In genomic region chr6:129792049-129792448, GRCh38 we compare ENCODE assay signal across 4 cellular contexts.
TF ChIP-seq lines count a peak whose summit lies in the region.

No MANE protein-coding gene starts in this region.

TF ChIP-seq in HCT116, 20 proteins besides CTCF, POLR2A, EP300 and RAD21 (continued from another document):
- TF ChIP-seq, protein P1, sequence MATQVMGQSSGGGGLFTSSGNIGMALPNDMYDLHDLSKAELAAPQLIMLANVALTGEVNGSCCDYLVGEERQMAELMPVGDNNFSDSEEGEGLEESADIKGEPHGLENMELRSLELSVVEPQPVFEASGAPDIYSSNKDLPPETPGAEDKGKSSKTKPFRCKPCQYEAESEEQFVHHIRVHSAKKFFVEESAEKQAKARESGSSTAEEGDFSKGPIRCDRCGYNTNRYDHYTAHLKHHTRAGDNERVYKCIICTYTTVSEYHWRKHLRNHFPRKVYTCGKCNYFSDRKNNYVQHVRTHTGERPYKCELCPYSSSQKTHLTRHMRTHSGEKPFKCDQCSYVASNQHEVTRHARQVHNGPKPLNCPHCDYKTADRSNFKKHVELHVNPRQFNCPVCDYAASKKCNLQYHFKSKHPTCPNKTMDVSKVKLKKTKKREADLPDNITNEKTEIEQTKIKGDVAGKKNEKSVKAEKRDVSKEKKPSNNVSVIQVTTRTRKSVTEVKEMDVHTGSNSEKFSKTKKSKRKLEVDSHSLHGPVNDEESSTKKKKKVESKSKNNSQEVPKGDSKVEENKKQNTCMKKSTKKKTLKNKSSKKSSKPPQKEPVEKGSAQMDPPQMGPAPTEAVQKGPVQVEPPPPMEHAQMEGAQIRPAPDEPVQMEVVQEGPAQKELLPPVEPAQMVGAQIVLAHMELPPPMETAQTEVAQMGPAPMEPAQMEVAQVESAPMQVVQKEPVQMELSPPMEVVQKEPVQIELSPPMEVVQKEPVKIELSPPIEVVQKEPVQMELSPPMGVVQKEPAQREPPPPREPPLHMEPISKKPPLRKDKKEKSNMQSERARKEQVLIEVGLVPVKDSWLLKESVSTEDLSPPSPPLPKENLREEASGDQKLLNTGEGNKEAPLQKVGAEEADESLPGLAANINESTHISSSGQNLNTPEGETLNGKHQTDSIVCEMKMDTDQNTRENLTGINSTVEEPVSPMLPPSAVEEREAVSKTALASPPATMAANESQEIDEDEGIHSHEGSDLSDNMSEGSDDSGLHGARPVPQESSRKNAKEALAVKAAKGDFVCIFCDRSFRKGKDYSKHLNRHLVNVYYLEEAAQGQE (IDR thresholded peaks at IDR 0.05; ENCODE audit: low read depth) = 0 out of 2 replicates have a peak, but pooled peaks have one; percentile 13

TF ChIP-seq in HEK293T, 16 proteins besides CTCF, POLR2A, EP300 and RAD21 (continued from another document):
- TF ChIP-seq, protein P2, sequence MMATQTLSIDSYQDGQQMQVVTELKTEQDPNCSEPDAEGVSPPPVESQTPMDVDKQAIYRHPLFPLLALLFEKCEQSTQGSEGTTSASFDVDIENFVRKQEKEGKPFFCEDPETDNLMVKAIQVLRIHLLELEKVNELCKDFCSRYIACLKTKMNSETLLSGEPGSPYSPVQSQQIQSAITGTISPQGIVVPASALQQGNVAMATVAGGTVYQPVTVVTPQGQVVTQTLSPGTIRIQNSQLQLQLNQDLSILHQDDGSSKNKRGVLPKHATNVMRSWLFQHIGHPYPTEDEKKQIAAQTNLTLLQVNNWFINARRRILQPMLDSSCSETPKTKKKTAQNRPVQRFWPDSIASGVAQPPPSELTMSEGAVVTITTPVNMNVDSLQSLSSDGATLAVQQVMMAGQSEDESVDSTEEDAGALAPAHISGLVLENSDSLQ (IDR thresholded peaks at IDR 0.05) = 0 out of 2 replicates have a peak, but pooled peaks have one; percentile 8
- TF ChIP-seq HDGF (IDR thresholded peaks at IDR 0.05; ENCODE audit: borderline replicate concordance) (no peak), NFRKB (IDR thresholded peaks at IDR 0.05) (no peak), CTBP1 (IDR thresholded peaks at IDR 0.05; ENCODE audit: borderline replicate concordance) (no peak)

TF ChIP-seq in GM12878, 131 proteins besides CTCF, POLR2A, EP300 and RAD21 (continued from another document):
- TF ChIP-seq, protein P3, sequence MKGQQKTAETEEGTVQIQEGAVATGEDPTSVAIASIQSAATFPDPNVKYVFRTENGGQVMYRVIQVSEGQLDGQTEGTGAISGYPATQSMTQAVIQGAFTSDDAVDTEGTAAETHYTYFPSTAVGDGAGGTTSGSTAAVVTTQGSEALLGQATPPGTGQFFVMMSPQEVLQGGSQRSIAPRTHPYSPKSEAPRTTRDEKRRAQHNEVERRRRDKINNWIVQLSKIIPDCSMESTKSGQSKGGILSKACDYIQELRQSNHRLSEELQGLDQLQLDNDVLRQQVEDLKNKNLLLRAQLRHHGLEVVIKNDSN (IDR thresholded peaks at IDR 0.05; ENCODE audit: borderline replicate concordance, extremely low read length, insufficient read depth, low read depth, low read length) = no peak
- TF ChIP-seq ESRRA (IDR thresholded peaks at IDR 0.05; ENCODE audit: low read length) (no peak), RCOR1 (conservative IDR thresholded peaks at IDR 0.05; ENCODE audit: low read depth, low read length) (no peak), SIN3A (IDR thresholded peaks at IDR 0.05; ENCODE audit: low read depth, low read length) (no peak), NBN (IDR thresholded peaks at IDR 0.05) (no peak)
- TF ChIP-seq, protein P1 (IDR thresholded peaks at IDR 0.05; ENCODE audit: low read depth, low read length) = peak; percentile 21; the same call in 1 of the 2 replicates

TF ChIP-seq in neural cell, 6 proteins besides CTCF, POLR2A, EP300 and RAD21 (continued from another document):
- TF ChIP-seq, protein P1 (IDR thresholded peaks at IDR 0.05; ENCODE audit: borderline replicate concordance) = peak; percentile 57
